In the genomic region with DNA sequence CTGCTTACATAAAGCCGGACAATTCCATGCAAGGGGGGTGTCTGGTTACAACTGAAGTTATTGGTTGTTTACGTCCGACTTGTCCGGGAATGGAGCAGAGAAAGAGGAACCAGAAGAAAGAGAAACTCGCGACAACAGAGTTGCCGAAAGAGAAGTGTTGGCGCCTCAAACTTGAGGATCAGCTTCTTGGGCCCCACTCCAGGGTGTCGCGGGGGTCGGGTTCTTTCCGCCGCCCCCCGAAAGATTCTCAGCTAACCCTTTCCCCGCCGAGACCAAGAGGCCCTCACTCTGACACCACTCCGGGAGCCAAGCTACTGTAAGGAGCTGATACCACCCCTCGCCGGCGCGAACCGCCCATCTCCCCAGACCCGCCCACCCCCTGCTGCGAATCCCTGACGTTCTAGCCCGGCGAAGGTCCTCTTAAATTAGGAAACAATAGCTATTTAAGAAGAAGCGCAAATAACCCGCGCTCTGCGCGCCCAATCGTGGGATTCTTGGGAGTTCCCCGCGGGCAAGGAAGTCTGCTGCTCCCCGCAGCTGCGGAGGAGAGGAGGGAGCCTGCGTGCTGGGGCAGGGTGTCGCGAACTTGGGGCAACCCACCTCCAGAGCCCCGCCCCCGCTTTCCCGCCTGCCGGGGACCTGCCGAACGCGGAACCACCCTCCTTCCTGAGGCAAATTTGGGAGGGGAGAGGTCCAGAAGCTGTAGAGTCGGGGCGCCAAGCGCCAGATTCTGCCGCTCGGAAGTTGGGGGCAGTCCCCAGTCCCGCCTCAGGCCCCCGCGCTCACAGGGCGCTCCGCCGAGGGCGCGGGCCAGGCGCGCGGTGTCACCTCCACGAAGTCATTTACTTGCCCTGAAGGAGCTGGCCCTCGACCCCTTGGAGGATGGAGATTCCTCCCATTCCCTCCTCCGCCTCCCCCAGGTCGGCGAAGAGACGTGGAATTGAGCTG, we compare ENCODE assay signal across 8 cellular contexts. TPM values are rescaled to one million over a fixed set of nuclear protein-coding genes. Genes with fewer than 3 reads are reported as not detected.
A peak's percentile ranks its signal among the peaks of the same experiment; 100 is the strongest.
DNase-seq lines count a peak whose midpoint lies in the region; ATAC-seq and TF ChIP-seq lines count a peak whose summit lies in the region.

No MANE protein-coding gene starts in this region.

- no peak for TF ChIP-seq POLR2A in esophagus squamous epithelium (IDR thresholded peaks at IDR 0.05)

- peak; percentile 58 for DNase-seq in stimulated activated CD4-positive, alpha-beta T cell treated with anti-CD3 and anti-CD28 coated beads, Interleukin-15, amount 100 ng/mL, for 24 hours
- DNase-seq in stimulated activated CD4-positive, alpha-beta T cell treated with anti-CD3 and anti-CD28 coated beads, Interleukin-2, amount 100 ng/mL, for 48 hours, result no peak
- DNase-seq in T-helper 2 cell treated with Interferon-gamma antibody and Interleukin-4, amounts not matched to agents 5 μg/mL and 100 μg/mL, for 36 hours (ENCODE audit: low spot score), result no peak
- DNase-seq in esophagus squamous epithelium (lab: John Stamatoyannopoulos, UW) (no peak), neural crest cell (ENCODE audit: low read depth, low spot score) (peak; percentile 22), left lobe of liver (ENCODE audit: low spot score) (no peak)
- no peak for DNase-seq in effector CD8-positive, alpha-beta T cell (lab: John Stamatoyannopoulos, UW)

- no peaks in the 10 kb centered on the region for H3K9me3 Mint-ChIP-seq in T-helper 2 cell treated with Interferon-gamma antibody and Interleukin-4, amounts not matched to agents 5 μg/mL and 100 μg/mL, for 36 hours
- no peaks in the 10 kb centered on the region for H3K9me3 Mint-ChIP-seq in neural crest cell

- intact Hi-C loops in esophagus squamous epithelium (cut with DNase I), result no loop called here

- H3K27me3 ChIP-seq in esophagus squamous epithelium, result peaks cover 13 to 95% (median 42%) of the 10 kb centered on the region in 4 donors

- no peak overlapping the region for H3K27ac Mint-ChIP-seq in T-helper 2 cell treated with Interferon-gamma antibody and Interleukin-4, amounts not matched to agents 5 μg/mL and 100 μg/mL, for 36 hours
- no peak overlapping the region for H3K27ac Mint-ChIP-seq in neural crest cell (ENCODE audit: unreplicated experiment)

- no peaks in the 10 kb centered on the region for H3K36me3 ChIP-seq in esophagus squamous epithelium

- ATAC-seq in GM18520 (IDR thresholded peaks at IDR 0.05; ENCODE audit: unreplicated experiment) (no peak), left lobe of liver (no peak)

- peaks cover 22 to 36% (median 28%) of the 10 kb centered on the region in 3 donors for H3K4me1 ChIP-seq in esophagus squamous epithelium

- H3K4me3 Mint-ChIP-seq in T-helper 2 cell treated with Interferon-gamma antibody and Interleukin-4, amounts not matched to agents 5 μg/mL and 100 μg/mL, for 36 hours, result peak overlapping the region; percentile 82
- H3K4me3 Mint-ChIP-seq in neural crest cell, result peak overlapping the region; percentile 88

- peaks cover 87% of the 10 kb centered on the region for H3K27me3 Mint-ChIP-seq in T-helper 2 cell treated with Interferon-gamma antibody and Interleukin-4, amounts not matched to agents 5 μg/mL and 100 μg/mL, for 36 hours (ENCODE audit: low read depth)
- H3K27me3 Mint-ChIP-seq in neural crest cell (ENCODE audit: low read depth), result peaks cover 93% of the 10 kb centered on the region

- H3K4me3 ChIP-seq in esophagus squamous epithelium, result peak overlapping the region; percentile 19 to 64 (median 44)

- peaks cover 5% of the 10 kb centered on the region for H3K36me3 Mint-ChIP-seq in T-helper 2 cell treated with Interferon-gamma antibody and Interleukin-4, amounts not matched to agents 5 μg/mL and 100 μg/mL, for 36 hours (ENCODE audit: low read depth)
- H3K36me3 Mint-ChIP-seq in neural crest cell (ENCODE audit: low read depth), result peaks cover 3% of the 10 kb centered on the region

- 21 to 28% methylated on average over 13 to 14 of the region's 69 CpGs for WGBS in esophagus squamous epithelium, 2 donors

- no peaks in the 10 kb centered on the region for H3K9me3 ChIP-seq in esophagus squamous epithelium

- TF ChIP-seq CTCF in esophagus squamous epithelium (IDR thresholded peaks at IDR 0.05) (no peak), neural crest cell (conservative IDR thresholded peaks at IDR 0.05) (no peak)

- H3K4me1 Mint-ChIP-seq in T-helper 2 cell treated with Interferon-gamma antibody and Interleukin-4, amounts not matched to agents 5 μg/mL and 100 μg/mL, for 36 hours (ENCODE audit: low read depth), result peaks cover 18% of the 10 kb centered on the region
- H3K4me1 Mint-ChIP-seq in neural crest cell, result peaks cover 34% of the 10 kb centered on the region

- no peak overlapping the region for H3K27ac ChIP-seq in esophagus squamous epithelium

RNA-seq across cellular contexts. Expression of a gene that starts 8.5 kb away (rescaled TPM):
- not detected for total RNA-seq in esophagus squamous epithelium
- total RNA-seq in neural crest cell, result 1.9 TPM in 2 replicates
- not detected for total RNA-seq in left lobe of liver

Comparison
In these comparisons a context has a peak if more than half of its experiments do, and no peak if none do; other contexts are left out.
1. DNase-seq: peak in stimulated activated CD4-positive, alpha-beta T cell treated with anti-CD3 and anti-CD28 coated beads, Interleukin-15, amount 100 ng/mL, for 24 hours (single experiment) and neural crest cell (single experiment); none in stimulated activated CD4-positive, alpha-beta T cell treated with anti-CD3 and anti-CD28 coated beads, Interleukin-2, amount 100 ng/mL, for 48 hours (0 of 2), T-helper 2 cell treated with Interferon-gamma antibody and Interleukin-4, amounts not matched to agents 5 μg/mL and 100 μg/mL, for 36 hours (single experiment), esophagus squamous epithelium (single experiment), left lobe of liver (single experiment) and effector CD8-positive, alpha-beta T cell (single experiment).